In genomic region chr7:76052681-76053080, GRCh38 we compare ENCODE assay signal across 7 cellular contexts. TPM values are rescaled to one million over a fixed set of nuclear protein-coding genes. Genes with fewer than 3 reads are reported as not detected.
DNase-seq lines count a peak whose midpoint lies in the region; ATAC-seq and TF ChIP-seq lines count a peak whose summit lies in the region.
"Not testable (repeated sequence)": the region's sequence is repeated elsewhere in the genome, so short reads cannot be mapped to it uniquely, and the experiment has no call there.

No MANE protein-coding gene starts in this region.

- not testable (repeated sequence) for H4K8ac ChIP-seq in trophoblast cell (ENCODE audit: low read depth, low read length)

- H3K79me1 ChIP-seq in trophoblast cell (ENCODE audit: low read length): not testable (repeated sequence)

- peak overlapping the region; percentile 60 for H3K27ac ChIP-seq in cardiac muscle cell
- not testable (repeated sequence) for H3K27ac ChIP-seq in trophoblast cell (ENCODE audit: low read depth, low read length)

- not testable (repeated sequence) for ATAC-seq in WTC11

- peaks cover 48% of the 10 kb centered on the region for H3K4me1 Mint-ChIP-seq in HFFc6 (ENCODE audit: low read depth)
- peaks cover 33% of the 10 kb centered on the region for H3K4me1 Mint-ChIP-seq in WTC11
- peaks cover 48% of the 10 kb centered on the region for H3K4me1 Mint-ChIP-seq in activated T-cell treated with anti-CD3 and anti-CD28 coated beads, Interleukin-2, amount 50 U/mL, for 24 hours (ENCODE audit: low read depth)
- H3K4me1 Mint-ChIP-seq in activated naive CD8-positive, alpha-beta T cell treated with anti-CD3 and anti-CD28 coated beads for 36 hours: peaks cover 28% of the 10 kb centered on the region
- peaks cover 32% of the 10 kb centered on the region for H3K4me1 Mint-ChIP-seq in type B pancreatic cell (ENCODE audit: unreplicated experiment)

- not testable (repeated sequence) for H3K23ac ChIP-seq in trophoblast cell (ENCODE audit: low read length)

- H3K27ac Mint-ChIP-seq in HFFc6 (peak overlapping the region; percentile 92; the same call in 1 of the 2 replicates), WTC11 (peak overlapping the region; percentile 57), type B pancreatic cell (peak overlapping the region; percentile 92)
- peak overlapping the region; percentile 69 for H3K27ac Mint-ChIP-seq in activated T-cell treated with anti-CD3 and anti-CD28 coated beads, Interleukin-2, amount 50 U/mL, for 24 hours
- H3K27ac Mint-ChIP-seq in activated naive CD8-positive, alpha-beta T cell treated with anti-CD3 and anti-CD28 coated beads for 36 hours: peak overlapping the region; percentile 48

- H3K4me3 Mint-ChIP-seq in HFFc6; WTC11; activated T-cell treated with anti-CD3 and anti-CD28 coated beads, Interleukin-2, amount 50 U/mL, for 24 hours; activated naive CD8-positive, alpha-beta T cell treated with anti-CD3 and anti-CD28 coated beads for 36 hours; type B pancreatic cell: not testable (repeated sequence)

- no CpG with 5 or more reads among the region's 8 CpGs for WGBS in trophoblast cell (ENCODE audit: extremely low coverage, insufficient coverage, insufficient read length)

- H3K4me3 ChIP-seq in cardiac muscle cell; trophoblast cell (ENCODE audit: low read depth, low read length): not testable (repeated sequence)

- not testable (repeated sequence) for H2AFZ ChIP-seq in trophoblast cell (ENCODE audit: insufficient read depth, low read length, poor library complexity)

- not testable (repeated sequence) for H3K4me2 ChIP-seq in trophoblast cell (ENCODE audit: low read length)

- H3K9me3 ChIP-seq in cardiac muscle cell (ENCODE audit: low read depth); trophoblast cell (ENCODE audit: insufficient read depth, low read depth, low read length): not testable (repeated sequence)

- H3K36me3 ChIP-seq in cardiac muscle cell (peaks cover 30% of the 10 kb centered on the region), trophoblast cell (ENCODE audit: control insufficient read depth in 1 of 2, insufficient read depth in 2 of 2, low read length in 2 of 2) (peaks cover 18 to 19% of the 10 kb centered on the region in 2 experiments)

- not testable (repeated sequence) for H3K27me3 ChIP-seq in cardiac muscle cell; trophoblast cell (ENCODE audit: insufficient read depth, low read length)

- H3K79me2 ChIP-seq in trophoblast cell (ENCODE audit: control insufficient read depth, insufficient read depth, low read length, poor library complexity): not testable (repeated sequence)

- DNase-seq in HFFc6; WTC11 (ENCODE audit: low spot score); activated T-cell treated with anti-CD3 and anti-CD28 coated beads, Interleukin-2, amount 50 U/mL, for 24 hours; activated naive CD8-positive, alpha-beta T cell treated with anti-CD3 and anti-CD28 coated beads for 36 hours; cardiac muscle cell (ENCODE audit: low read depth in 1 of 2, low spot score in 1 of 2); type B pancreatic cell (ENCODE audit: extremely low spot score, unreplicated experiment): not testable (repeated sequence)
- peak; percentile 66 to 79 for DNase-seq in trophoblast cell

- H4K12ac ChIP-seq in trophoblast cell (ENCODE audit: low read depth, low read length): not testable (repeated sequence)

- H2AK5ac ChIP-seq in trophoblast cell (ENCODE audit: low read length): not testable (repeated sequence)

- POLR2A ChIA-PET in WTC11 (lab: Charles Lee): interaction anchor here (0.7 kb wide), 1 partner anchor 1323 kb away, joined by 3 read pairs; no protein-coding TSS in a partner anchor

- not testable (repeated sequence) for H3K9ac ChIP-seq in trophoblast cell (ENCODE audit: low read length)

- H3K4me1 ChIP-seq in cardiac muscle cell (ENCODE audit: low read depth) (peaks cover 12% of the 10 kb centered on the region), trophoblast cell (ENCODE audit: control insufficient read depth in 1 of 2, insufficient read depth in 2 of 2, low read length in 2 of 2) (peaks cover 11 to 17% of the 10 kb centered on the region in 2 experiments)

- H3K36me3 Mint-ChIP-seq in HFFc6 (ENCODE audit: low read depth) (peaks cover 30% of the 10 kb centered on the region), WTC11 (peaks cover 41% of the 10 kb centered on the region), type B pancreatic cell (peaks cover 19% of the 10 kb centered on the region)
- peaks cover 92% of the 10 kb centered on the region for H3K36me3 Mint-ChIP-seq in activated T-cell treated with anti-CD3 and anti-CD28 coated beads, Interleukin-2, amount 50 U/mL, for 24 hours (ENCODE audit: low read depth)
- H3K36me3 Mint-ChIP-seq in activated naive CD8-positive, alpha-beta T cell treated with anti-CD3 and anti-CD28 coated beads for 36 hours: peaks cover 39% of the 10 kb centered on the region

- not testable (repeated sequence) for TF ChIP-seq CTCF in HFFc6 (IDR thresholded peaks at IDR 0.05); WTC11 (IDR thresholded peaks at IDR 0.05); cardiac muscle cell (IDR thresholded peaks at IDR 0.05; ENCODE audit: low read depth, low read length); type B pancreatic cell (conservative IDR thresholded peaks at IDR 0.05)

- H2BK120ac ChIP-seq in trophoblast cell (ENCODE audit: insufficient read depth, low read length, poor library complexity): not testable (repeated sequence)

- not testable (repeated sequence) for H3K4ac ChIP-seq in trophoblast cell (ENCODE audit: low read depth, low read length)

- H4K91ac ChIP-seq in trophoblast cell (ENCODE audit: low read depth, low read length): not testable (repeated sequence)

- H3K9me3 Mint-ChIP-seq in HFFc6; WTC11; activated T-cell treated with anti-CD3 and anti-CD28 coated beads, Interleukin-2, amount 50 U/mL, for 24 hours; activated naive CD8-positive, alpha-beta T cell treated with anti-CD3 and anti-CD28 coated beads for 36 hours; type B pancreatic cell: not testable (repeated sequence)

- H2BK12ac ChIP-seq in trophoblast cell (ENCODE audit: low read length): not testable (repeated sequence)

- not testable (repeated sequence) for H3K27me3 Mint-ChIP-seq in HFFc6 (ENCODE audit: insufficient read depth); WTC11 (ENCODE audit: low read depth); activated T-cell treated with anti-CD3 and anti-CD28 coated beads, Interleukin-2, amount 50 U/mL, for 24 hours; activated naive CD8-positive, alpha-beta T cell treated with anti-CD3 and anti-CD28 coated beads for 36 hours; type B pancreatic cell

- H3K18ac ChIP-seq in trophoblast cell (ENCODE audit: low read length): not testable (repeated sequence)

- CTCF ChIA-PET in WTC11 (lab: Charles Lee): interaction anchor here (0.6 kb wide), 1 partner anchor 187 kb away, joined by 3 read pairs; no protein-coding TSS in a partner anchor

- not testable (repeated sequence) for H2BK5ac ChIP-seq in trophoblast cell (ENCODE audit: low read depth, low read length, poor library complexity)

- H3K14ac ChIP-seq in trophoblast cell (ENCODE audit: low read length): not testable (repeated sequence)

RNA-seq across cellular contexts. Expression of gene MDH2, which starts 4.8 kb away (rescaled TPM):
- total RNA-seq in HFFc6 (2021; fragmentation: NEBNext Ultra II Directional; extraction: Animal tissue kit (Norgen Biotek cat#: 25700)): 100 to 1,000 TPM; 208 to 255 (median 243) TPM
- total RNA-seq in WTC11 (2021): 298 to 333 TPM (median 313 TPM) in 3 replicates
- total RNA-seq in activated naive CD8-positive, alpha-beta T cell treated with anti-CD3 and anti-CD28 coated beads for 36 hours: 100 to 1,000 TPM; 304 to 310 TPM
- total RNA-seq in cardiac muscle cell: 242 and 306 TPM in 2 replicates
- polyA plus RNA-seq in cardiac muscle cell: 632 and 705 TPM in 2 replicates
- 208 and 212 TPM in 2 replicates for polyA plus RNA-seq in trophoblast cell (2013)
- total RNA-seq in type B pancreatic cell (ENCODE audit: low replicate concordance): 177 and 239 TPM in 2 replicates

RNA-seq across cellular contexts. Expression of gene STYXL1, which starts 4.9 kb away (rescaled TPM):
- 10 to 100 TPM; 29.6 to 38.3 (median 32.0) TPM for total RNA-seq in HFFc6 (2021; fragmentation: NEBNext Ultra II Directional; extraction: Animal tissue kit (Norgen Biotek cat#: 25700))
- total RNA-seq in WTC11 (2021): 21.3 to 28.2 TPM (median 27.8 TPM) in 3 replicates
- 10 to 100 TPM; 28.2 to 30.4 TPM for total RNA-seq in activated naive CD8-positive, alpha-beta T cell treated with anti-CD3 and anti-CD28 coated beads for 36 hours
- total RNA-seq in cardiac muscle cell: 46.7 and 66.3 TPM in 2 replicates
- 87.8 and 92.0 TPM in 2 replicates for polyA plus RNA-seq in cardiac muscle cell
- polyA plus RNA-seq in trophoblast cell (2013): 36.7 and 42.0 TPM in 2 replicates
- 45.9 and 51.9 TPM in 2 replicates for total RNA-seq in type B pancreatic cell (ENCODE audit: low replicate concordance)

RNA-seq across cellular contexts. Expression of gene TMEM120A, which starts 58.3 kb away (rescaled TPM):
- total RNA-seq in HFFc6 (2021; fragmentation: NEBNext Ultra II Directional; extraction: Animal tissue kit (Norgen Biotek cat#: 25700)): 10 to 100 TPM; 35.5 to 47.3 (median 37.2) TPM
- total RNA-seq in WTC11 (2021): 20.1 to 23.0 TPM (median 21.9 TPM) in 3 replicates
- total RNA-seq in activated naive CD8-positive, alpha-beta T cell treated with anti-CD3 and anti-CD28 coated beads for 36 hours: 10 to 100 TPM; 19.6 to 22.1 TPM
- 20.0 and 24.6 TPM in 2 replicates for total RNA-seq in cardiac muscle cell
- polyA plus RNA-seq in cardiac muscle cell: 56.9 and 69.9 TPM in 2 replicates
- polyA plus RNA-seq in trophoblast cell (2013): 25.3 and 26.7 TPM in 2 replicates
- 22.5 and 37.1 TPM in 2 replicates for total RNA-seq in type B pancreatic cell (ENCODE audit: low replicate concordance)
